In genomic region chr19:42234364-42234763, GRCh38 we compare ENCODE assay signal across 26 cellular contexts.
"Had no signal": no experiment of that assay in that cellular context is flagged by ENCODE, and none has a peak within 500 bp of the region (broad histone marks: within the 10 kb centered on the region; RNA-seq: fewer than 3 reads in every experiment).

No MANE protein-coding gene starts in this region.

- H3K4me1 ChIP-seq: gastrocnemius medialis, pancreas, prostate gland had no signal

- H3K27ac Mint-ChIP-seq: activated naive CD4-positive, alpha-beta T cell treated with anti-CD3 and anti-CD28 coated beads, Interleukin-2, amount 10 ng/mL, durations not matched to agents 7 days and 5 days; activated naive CD8-positive, alpha-beta T cell treated with anti-CD3 and anti-CD28 coated beads, Interleukin-2, amount 10 ng/mL, durations not matched to agents 7 days and 5 days had no signal

- H3K9me3 ChIP-seq: gastrocnemius medialis, pancreas, prostate gland, thoracic aorta, uterus had no signal

- H3K4me3 ChIP-seq: coronary artery, dorsolateral prefrontal cortex, gastrocnemius medialis, pancreas, prostate gland, thoracic aorta, uterus had no signal

- H3K4me3 Mint-ChIP-seq: activated B cell treated with CpG ODN at 0.5 μM for 24 hours; activated naive CD4-positive, alpha-beta T cell treated with anti-CD3 and anti-CD28 coated beads, Interleukin-2, amount 10 ng/mL, durations not matched to agents 7 days and 5 days; activated naive CD8-positive, alpha-beta T cell treated with anti-CD3 and anti-CD28 coated beads, Interleukin-2, amount 10 ng/mL, durations not matched to agents 7 days and 5 days; effector memory CD8-positive, alpha-beta T cell; nephron progenitor cell; T-helper 2 cell treated with Interferon-gamma antibody and Interleukin-4, amounts not matched to agents 5 μg/mL and 100 μg/mL, for 36 hours had no signal

- ATAC-seq: effector memory CD8-positive, alpha-beta T cell; gastrocnemius medialis; left cardiac atrium; pancreas had no signal

- DNase-seq: activated B cell treated with CpG ODN at 0.5 μM for 24 hours; activated CD4-positive, alpha-beta T cell treated with anti-CD3 and anti-CD28 coated beads, Interleukin-2, amount 50 U/mL, for 4 hours; activated gamma-delta T cell; activated naive CD4-positive, alpha-beta T cell treated with anti-CD3 and anti-CD28 coated beads, Interleukin-2, amount 10 ng/mL, durations not matched to agents 7 days and 5 days; activated naive CD8-positive, alpha-beta T cell treated with anti-CD3 and anti-CD28 coated beads, Interleukin-2, amount 10 ng/mL, durations not matched to agents 7 days and 5 days; brain microvascular endothelial cell; dorsolateral prefrontal cortex; effector memory CD8-positive, alpha-beta T cell; erythroblast; gastrocnemius medialis; glutamatergic neuron; left cardiac atrium; mammary epithelial cell; nephron progenitor cell; pancreas; retina; stimulated activated CD4-positive, alpha-beta T cell treated with anti-CD3 and anti-CD28 coated beads, Interleukin-15, amount 100 ng/mL, for 24 hours; stimulated activated CD4-positive, alpha-beta T cell treated with anti-CD3 and anti-CD28 coated beads, Interleukin-2, amount 100 ng/mL, for 24 hours; stimulated activated naive CD4-positive, alpha-beta T cell; T-helper 1 cell; trophoblast cell; uterus had no signal

- H3K9me3 Mint-ChIP-seq: activated B cell treated with CpG ODN at 0.5 μM for 24 hours; activated naive CD4-positive, alpha-beta T cell treated with anti-CD3 and anti-CD28 coated beads, Interleukin-2, amount 10 ng/mL, durations not matched to agents 7 days and 5 days; activated naive CD8-positive, alpha-beta T cell treated with anti-CD3 and anti-CD28 coated beads, Interleukin-2, amount 10 ng/mL, durations not matched to agents 7 days and 5 days; effector memory CD8-positive, alpha-beta T cell; nephron progenitor cell; T-helper 2 cell treated with Interferon-gamma antibody and Interleukin-4, amounts not matched to agents 5 μg/mL and 100 μg/mL, for 36 hours had no signal

- H3K27ac ChIP-seq: brain microvascular endothelial cell, coronary artery, dorsolateral prefrontal cortex, gastrocnemius medialis, pancreas, prostate gland, thoracic aorta, uterus had no signal

- H3K36me3 ChIP-seq: uterus had no signal

- H3K27me3 ChIP-seq: brain microvascular endothelial cell, dorsolateral prefrontal cortex, gastrocnemius medialis, pancreas, uterus had no signal
